ENCODE assay signal across 1 cellular context in the genomic region with DNA sequence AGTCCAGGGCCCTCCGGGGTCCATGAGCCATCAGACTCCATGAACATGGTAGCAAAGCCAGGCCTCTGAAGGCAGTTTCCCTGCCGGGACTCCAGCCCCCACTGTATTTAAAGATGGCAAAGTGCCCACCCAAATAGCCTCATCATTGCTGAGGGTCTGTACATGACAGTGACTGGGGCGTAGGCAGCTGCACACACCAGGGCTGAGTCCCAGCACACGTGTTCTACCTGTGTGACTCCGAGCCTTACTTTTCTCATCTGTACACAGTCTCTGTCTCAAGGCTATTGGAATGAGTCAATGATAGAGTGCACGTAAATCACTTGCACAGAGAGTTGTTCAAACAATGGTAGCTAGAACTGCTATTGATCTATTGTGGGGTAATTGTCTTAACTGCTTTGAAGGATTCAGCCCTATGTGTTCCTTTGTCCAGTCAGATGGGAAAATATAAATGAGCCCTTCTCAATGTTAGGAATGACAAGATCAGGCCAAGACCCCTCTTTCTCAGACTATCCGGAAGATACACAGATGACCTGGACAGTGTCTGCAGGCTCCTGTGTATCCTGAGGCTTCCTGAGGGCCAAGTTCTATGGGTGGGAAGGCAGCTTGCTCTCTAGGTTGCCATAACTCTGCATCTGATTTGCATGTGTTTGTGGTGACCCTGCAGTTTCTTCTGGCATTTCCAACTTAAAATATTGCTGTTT.
TF ChIP-seq lines count a peak whose summit lies in the region.

No MANE protein-coding gene starts in this region.

TF ChIP-seq in GM23338, 12 proteins besides CTCF, POLR2A, EP300 and RAD21 (continued from another document):
- TF ChIP-seq ZNF462 (CRISPR knock-in tag; IDR thresholded peaks at IDR 0.05) (no peak), NANOG (IDR thresholded peaks at IDR 0.05; ENCODE audit: borderline replicate concordance) (no peak), ZNF114 (CRISPR knock-in tag; IDR thresholded peaks at IDR 0.05) (no peak), ZNF331 (CRISPR knock-in tag; IDR thresholded peaks at IDR 0.05; ENCODE audit: low read depth) (no peak), ETS1 (IDR thresholded peaks at IDR 0.05) (no peak)
